Comparison of ENCODE assay signal across 8 cellular contexts in the genomic region with DNA sequence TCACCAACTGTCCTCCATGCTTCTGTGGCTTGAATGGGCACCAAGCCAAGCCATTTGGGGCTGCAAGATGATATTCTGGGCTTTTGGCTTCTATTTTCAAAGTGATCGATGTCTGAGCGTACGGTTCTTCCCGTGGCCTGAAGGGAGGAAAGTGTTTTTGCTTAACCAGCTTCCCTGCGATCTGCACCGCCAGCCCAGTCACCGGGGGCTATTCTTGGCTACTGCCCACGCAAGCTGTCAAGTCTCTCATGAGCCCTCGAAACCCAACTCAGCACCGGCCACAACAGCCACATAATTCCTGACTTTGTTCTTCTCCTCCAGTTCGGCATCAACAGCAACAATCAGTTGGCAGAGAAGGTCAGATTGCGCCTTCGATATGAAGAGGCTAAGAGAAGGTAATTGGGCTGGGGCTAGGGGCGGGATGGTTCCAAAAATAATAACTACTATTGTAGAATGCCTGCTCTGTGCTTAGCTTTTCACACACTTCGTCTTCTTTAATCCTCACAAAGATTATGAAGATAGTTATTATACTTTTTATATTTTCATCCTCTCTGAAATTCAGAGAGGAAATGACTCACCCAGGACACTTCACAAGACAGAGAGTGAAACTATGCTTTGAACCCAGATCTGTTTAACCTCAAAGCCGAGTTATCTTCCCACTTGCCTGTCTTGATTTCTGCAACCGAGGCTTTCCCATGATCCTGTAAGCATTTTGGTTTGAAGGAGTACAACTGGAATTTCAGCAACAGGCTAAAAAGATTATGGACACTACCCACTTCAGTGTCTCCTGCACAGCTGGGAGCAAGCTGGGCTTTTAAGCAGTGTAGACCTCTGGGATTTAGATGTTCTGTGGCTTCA.
DNase-seq lines count a peak whose midpoint lies in the region; ATAC-seq and TF ChIP-seq lines count a peak whose summit lies in the region.

No MANE protein-coding gene starts in this region.

- H3K9me3 ChIP-seq in right cardiac atrium (ENCODE audit: control insufficient read depth, low read length): no peaks in the 10 kb centered on the region
- no peaks in the 10 kb centered on the region for H3K9me3 ChIP-seq in thyroid gland

- DNase-seq in ELR (ENCODE audit: low read depth) (peak; percentile 79), right cardiac atrium (peak in 2 of 3 donors; percentile 34 to 73), thyroid gland (no peak), NCI-H774 (lab: John Stamatoyannopoulos, UW) (no peak)
- DNase-seq in activated CD4-positive, alpha-beta T cell treated with anti-CD3 and anti-CD28 coated beads, Interleukin-2, amount 50 U/mL, for 48 hours: peak; percentile 43 to 59
- DNase-seq in NK-92 treated with Interleukin-12 subunit alpha and Interleukin-12 subunit beta, amount 100 ng/mL, for 24 hours (lab: John Stamatoyannopoulos, UW): no peak

- WGBS in right cardiac atrium: 30% methylated on average over 17 of the region's 17 CpGs
- 69 to 75% methylated on average over 17 of the region's 17 CpGs for WGBS in thyroid gland, 2 donors

- intact Hi-C loops in right cardiac atrium (cut with DNase I): no loop called here
- intact Hi-C loops in thyroid gland (cut with DNase I): no loop called here

- H3K4me1 ChIP-seq in right cardiac atrium (ENCODE audit: control insufficient read depth, insufficient read depth, low read length) (peaks cover 3% of the 10 kb centered on the region), thyroid gland (peaks cover 3 to 5% of the 10 kb centered on the region in 2 donors)

- ATAC-seq in HG03196 (IDR thresholded peaks at IDR 0.05; ENCODE audit: unreplicated experiment) (peak; percentile 66), right cardiac atrium (peak in 1 of 2 donors; percentile 56), HG03280 (IDR thresholded peaks at IDR 0.05; ENCODE audit: unreplicated experiment) (no peak)

- H3K27ac ChIP-seq in right cardiac atrium (ENCODE audit: low read length) (no peak overlapping the region), thyroid gland (no peak overlapping the region)

- TF ChIP-seq POLR2A in thyroid gland (IDR thresholded peaks at IDR 0.05): no peak

- H3K4me3 ChIP-seq in right cardiac atrium (ENCODE audit: low read length) (no peak overlapping the region), thyroid gland (replicated peaks in 1 of 3) (no peak overlapping the region)

- H3K36me3 ChIP-seq in thyroid gland: peaks cover 0 to 13% of the 10 kb centered on the region in 2 donors

- TF ChIP-seq CTCF in thyroid gland (IDR thresholded peaks at IDR 0.05): no peak

- no peaks in the 10 kb centered on the region for H3K27me3 ChIP-seq in right cardiac atrium (ENCODE audit: control insufficient read depth, insufficient read depth)
- H3K27me3 ChIP-seq in thyroid gland: no peaks in the 10 kb centered on the region

Comparison
In these comparisons a context has a peak if more than half of its experiments do, and no peak if none do; other contexts are left out.
1. DNase-seq: peak in ELR (single experiment), activated CD4-positive, alpha-beta T cell treated with anti-CD3 and anti-CD28 coated beads, Interleukin-2, amount 50 U/mL, for 48 hours (2 of 2) and right cardiac atrium (2 of 3); none in thyroid gland (0 of 2), NCI-H774 (single experiment) and NK-92 treated with Interleukin-12 subunit alpha and Interleukin-12 subunit beta, amount 100 ng/mL, for 24 hours (single experiment).